In genomic region chr19:48390188-48391099, GRCh38 we compare ENCODE assay signal across 8 cellular contexts. TPM values are rescaled to one million over a fixed set of nuclear protein-coding genes. Genes with fewer than 3 reads are reported as not detected.
DNase-seq lines count a peak whose midpoint lies in the region; ATAC-seq and TF ChIP-seq lines count a peak whose summit lies in the region.

No MANE protein-coding gene starts in this region.

- CTCF ChIA-PET in activated CD8-positive, alpha-beta T cell treated with anti-CD3 and anti-CD28 coated beads for 36 hours (lab: Charles Lee): interaction anchor here (0.6 to 2.4 kb wide), 36 partner anchors 10 to 227 kb away, joined by 3 to 25 read pairs (median 4); partner anchors contain the start of genes GRWD1, SYNGR4 and TMEM143

- no peak for DNase-seq in AG09319 (ENCODE audit: extremely low read depth, low read depth)
- DNase-seq in NCI-H146 treated with DMSO at 0.1 percent for 48 hours (lab: John Stamatoyannopoulos, UW; ENCODE audit: unreplicated experiment): peak; percentile 37
- peak; percentile 76 for DNase-seq in activated CD8-positive, alpha-beta T cell treated with anti-CD3 and anti-CD28 coated beads for 36 hours
- DNase-seq in effector CD8-positive, alpha-beta T cell (lab: John Stamatoyannopoulos, UW): peak; percentile 31
- peak; percentile 75 to 83 for DNase-seq in lung microvascular endothelial cell (ENCODE audit: low read depth in 2 of 2)
- DNase-seq in stimulated activated CD8-positive, alpha-beta memory T cell treated with anti-CD3 and anti-CD28 coated beads, Interleukin-4, amount 100 ng/mL, for 1 hour (ENCODE audit: low read depth in 2 of 2, low spot score in 1 of 2): peak; percentile 31 to 34
- no peak for DNase-seq in SKM-1 treated with dmso at 0.1 percent for 144 hours (lab: John Stamatoyannopoulos, UW; ENCODE audit: unreplicated experiment)

- peak overlapping the region; percentile 92 for H3K27ac Mint-ChIP-seq in activated CD8-positive, alpha-beta T cell treated with anti-CD3 and anti-CD28 coated beads for 36 hours

- TF ChIP-seq CTCF in AG09319 (IDR thresholded peaks at IDR 0.05; ENCODE audit: low read depth, low read length): peak; percentile 67
- TF ChIP-seq CTCF in activated CD8-positive, alpha-beta T cell treated with anti-CD3 and anti-CD28 coated beads for 36 hours (IDR thresholded peaks at IDR 0.05): peak; percentile 43

- H3K4me1 Mint-ChIP-seq in activated CD8-positive, alpha-beta T cell treated with anti-CD3 and anti-CD28 coated beads for 36 hours (ENCODE audit: low read depth): peaks cover 25% of the 10 kb centered on the region

- peak overlapping the region; percentile 91 for H3K4me3 Mint-ChIP-seq in activated CD8-positive, alpha-beta T cell treated with anti-CD3 and anti-CD28 coated beads for 36 hours

- ATAC-seq in GM19023 (IDR thresholded peaks at IDR 0.05; ENCODE audit: unreplicated experiment): peak; percentile 48
- peak; percentile 72 for ATAC-seq in activated CD8-positive, alpha-beta T cell treated with anti-CD3 and anti-CD28 coated beads for 36 hours

- no peaks in the 10 kb centered on the region for H3K9me3 Mint-ChIP-seq in activated CD8-positive, alpha-beta T cell treated with anti-CD3 and anti-CD28 coated beads for 36 hours

- H3K27me3 Mint-ChIP-seq in activated CD8-positive, alpha-beta T cell treated with anti-CD3 and anti-CD28 coated beads for 36 hours: peaks cover 19% of the 10 kb centered on the region

- intact Hi-C loops in activated CD8-positive, alpha-beta T cell treated with anti-CD3 and anti-CD28 coated beads for 36 hours (cut with micrococcal nuclease): no loop called here

- POLR2A ChIA-PET in activated CD8-positive, alpha-beta T cell treated with anti-CD3 and anti-CD28 coated beads for 36 hours (lab: Charles Lee): interaction anchor here (1.0 to 2.1 kb wide), 8 partner anchors 10 to 227 kb away, joined by 3 to 7 read pairs (median 4); partner anchors contain the start of gene SYNGR4

- peaks cover 20% of the 10 kb centered on the region for H3K36me3 Mint-ChIP-seq in activated CD8-positive, alpha-beta T cell treated with anti-CD3 and anti-CD28 coated beads for 36 hours (ENCODE audit: low read depth)

RNA-seq across cellular contexts. Expression of gene KDELR1, which starts 0.9 kb away (rescaled TPM):
- total RNA-seq in activated CD8-positive, alpha-beta T cell treated with anti-CD3 and anti-CD28 coated beads for 36 hours: 10 to 100 TPM; 66.3 to 66.7 TPM
- total RNA-seq in lung microvascular endothelial cell: 34.9 and 37.0 TPM in 2 replicates

RNA-seq across cellular contexts. Expression of gene GRIN2D, which starts 3.0 kb away (rescaled TPM):
- total RNA-seq in activated CD8-positive, alpha-beta T cell treated with anti-CD3 and anti-CD28 coated beads for 36 hours: under 1 TPM; 0.13 to 0.18 TPM
- total RNA-seq in lung microvascular endothelial cell: 0.20 and 0.22 TPM in 2 replicates

RNA-seq across cellular contexts. Expression of gene SYNGR4, which starts 26.3 kb away (rescaled TPM):
- under 1 TPM in 1 of 2 experiments, not detected in 1; 0.38 TPM for total RNA-seq in activated CD8-positive, alpha-beta T cell treated with anti-CD3 and anti-CD28 coated beads for 36 hours
- total RNA-seq in lung microvascular endothelial cell: not detected in 2 replicates

RNA-seq across cellular contexts. Expression of gene TMEM143, which starts 26.7 kb away (rescaled TPM):
- total RNA-seq in activated CD8-positive, alpha-beta T cell treated with anti-CD3 and anti-CD28 coated beads for 36 hours: 10 to 100 TPM; 19.4 to 21.7 TPM
- total RNA-seq in lung microvascular endothelial cell: 2.0 and 2.2 TPM in 2 replicates

RNA-seq across cellular contexts. Expression of gene GRWD1, which starts 55.3 kb away (rescaled TPM):
- 10 to 100 TPM; 49.4 to 50.1 TPM for total RNA-seq in activated CD8-positive, alpha-beta T cell treated with anti-CD3 and anti-CD28 coated beads for 36 hours
- 10.0 and 14.5 TPM in 2 replicates for total RNA-seq in lung microvascular endothelial cell

Comparison
In these comparisons a context has a peak if more than half of its experiments do, and no peak if none do; other contexts are left out.
1. DNase-seq: peak in NCI-H146 treated with DMSO at 0.1 percent for 48 hours (single experiment), activated CD8-positive, alpha-beta T cell treated with anti-CD3 and anti-CD28 coated beads for 36 hours (single experiment), effector CD8-positive, alpha-beta T cell (single experiment), lung microvascular endothelial cell (2 of 2) and stimulated activated CD8-positive, alpha-beta memory T cell treated with anti-CD3 and anti-CD28 coated beads, Interleukin-4, amount 100 ng/mL, for 1 hour (2 of 2); none in AG09319 (single experiment) and SKM-1 treated with dmso at 0.1 percent for 144 hours (single experiment).